11 cellular contexts compared by ENCODE assay signal in genomic region chr9:107874591-107875374, GRCh38.
A peak's percentile ranks its signal among the peaks of the same experiment; 100 is the strongest.
DNase-seq lines count a peak whose midpoint lies in the region; ATAC-seq and TF ChIP-seq lines count a peak whose summit lies in the region.
"Had no signal": no experiment of that assay in that cellular context is flagged by ENCODE, and none has a peak within 500 bp of the region (broad histone marks: within the 10 kb centered on the region; RNA-seq: fewer than 3 reads in every experiment).

No MANE protein-coding gene starts in this region.

- H2BK5ac ChIP-seq in neuronal stem cell (ENCODE audit: low read length): no peak overlapping the region

- H3K27me3 ChIP-seq in neuronal stem cell (ENCODE audit: control insufficient read depth in 3 of 3, insufficient read depth in 3 of 3, low read depth in 1 of 3, low read length in 3 of 3): no peaks in the 10 kb centered on the region
- H3K27me3 ChIP-seq: tibial artery had no signal

- ATAC-seq in GM19372 (IDR thresholded peaks at IDR 0.05; ENCODE audit: low read depth, unreplicated experiment) (peak; percentile 88), HG02938 (IDR thresholded peaks at IDR 0.05; ENCODE audit: unreplicated experiment) (peak; percentile 54)
- peak; percentile 66 for ATAC-seq in stimulated activated naive B cell treated with anti-CD40 and anti-IgM and Interleukin-4, amounts not matched to agents 10 μg/mL and 1 μg/mL and 100 μg/mL, for 72 hours (replicated peaks)

- H2BK15ac ChIP-seq in neuronal stem cell (ENCODE audit: low read length): no peak overlapping the region

- H3K9me3 ChIP-seq in neuronal stem cell (replicated peaks in 1 of 2; ENCODE audit: control insufficient read depth in 2 of 2, insufficient read depth in 1 of 2, low read depth in 1 of 2, low read length in 2 of 2): no peaks in the 10 kb centered on the region
- H3K9me3 ChIP-seq: tibial artery had no signal

- no peak overlapping the region for H4K91ac ChIP-seq in neuronal stem cell (ENCODE audit: low read depth, low read length, poor library complexity)

- H3K27ac ChIP-seq in neuronal stem cell (replicated peaks; ENCODE audit: low read length): no peak overlapping the region
- H3K27ac ChIP-seq: SK-N-MC, tibial artery had no signal

- H3K4me3 Mint-ChIP-seq in stimulated activated naive B cell treated with anti-CD40 and anti-IgM and Interleukin-4, amounts not matched to agents 10 μg/mL and 1 μg/mL and 100 μg/mL, for 72 hours: peak overlapping the region in 1 of 2 donors; percentile 65
- no peak overlapping the region for H3K4me3 Mint-ChIP-seq in Calu3 (ENCODE audit: low read depth, unreplicated experiment)

- no TSS peak for BruUV-seq in Calu3 (replicated peaks; lab: Mats Ljungman, UMichigan)

- H3K9ac ChIP-seq in neuronal stem cell (ENCODE audit: low read depth, low read length, poor library complexity): no peak overlapping the region

- CTCF ChIA-PET in Calu3 (lab: Charles Lee): no interaction called here

- peak; percentile 89 for DNase-seq in MV-4-11 (lab: John Stamatoyannopoulos, UW)
- no peak for DNase-seq in stimulated activated naive B cell treated with anti-CD40 and anti-IgM and Interleukin-4, amounts not matched to agents 10 μg/mL and 1 μg/mL and 100 μg/mL, for 72 hours
- DNase-seq in SHP77 treated with DMSO at 0.1 percent for 48 hours (lab: John Stamatoyannopoulos, UW): no peak
- no peak for DNase-seq in neuronal stem cell (ENCODE audit: low spot score)
- DNase-seq in Calu3: no peak
- no peak for DNase-seq in D341Med (ENCODE audit: low spot score)
- DNase-seq: activated effector memory CD4-positive, alpha-beta T cell treated with Interleukin-2 at 50 U/mL for 16 hours had no signal

- no peak overlapping the region for H3K14ac ChIP-seq in neuronal stem cell (ENCODE audit: low read length)

- no peak overlapping the region for H2BK120ac ChIP-seq in neuronal stem cell (ENCODE audit: low read depth, low read length)

- H3K27me3 Mint-ChIP-seq in stimulated activated naive B cell treated with anti-CD40 and anti-IgM and Interleukin-4, amounts not matched to agents 10 μg/mL and 1 μg/mL and 100 μg/mL, for 72 hours: no peaks in the 10 kb centered on the region
- H3K27me3 Mint-ChIP-seq in Calu3 (ENCODE audit: unreplicated experiment): no peaks in the 10 kb centered on the region

- H3K4me3 ChIP-seq in neuronal stem cell (ENCODE audit: low read length in 2 of 2): no peak overlapping the region
- H3K4me3 ChIP-seq: SK-N-MC, tibial artery had no signal

- H3K4ac ChIP-seq in neuronal stem cell (ENCODE audit: low read length): no peak overlapping the region

- WGBS in neuronal stem cell (ENCODE audit: extremely low coverage in 2 of 2, insufficient read length in 2 of 2, insufficient replicate concordance in 1 of 2), 2 donors: 100% methylated on average over 1 of the region's 14 CpGs; no CpG with 5 or more reads in 1 of the 2 donors

- H3K36me3 Mint-ChIP-seq in stimulated activated naive B cell treated with anti-CD40 and anti-IgM and Interleukin-4, amounts not matched to agents 10 μg/mL and 1 μg/mL and 100 μg/mL, for 72 hours: peaks cover 2 to 4% of the 10 kb centered on the region in 2 donors
- no peaks in the 10 kb centered on the region for H3K36me3 Mint-ChIP-seq in Calu3 (ENCODE audit: insufficient read depth, unreplicated experiment)

- H3K4me1 ChIP-seq in neuronal stem cell (ENCODE audit: control insufficient read depth in 2 of 2, insufficient read depth in 1 of 2, low read depth in 1 of 2, low read length in 2 of 2): peaks cover 0 to 6% of the 10 kb centered on the region in 2 donors

- H2BK12ac ChIP-seq in neuronal stem cell (ENCODE audit: low read length): no peak overlapping the region

- H3K9me3 Mint-ChIP-seq in stimulated activated naive B cell treated with anti-CD40 and anti-IgM and Interleukin-4, amounts not matched to agents 10 μg/mL and 1 μg/mL and 100 μg/mL, for 72 hours: peaks cover 0 to 4% of the 10 kb centered on the region in 2 donors
- H3K9me3 Mint-ChIP-seq in Calu3 (ENCODE audit: low read depth, unreplicated experiment): no peaks in the 10 kb centered on the region

- peaks cover 53 to 80% of the 10 kb centered on the region in 2 donors for H3K4me1 Mint-ChIP-seq in stimulated activated naive B cell treated with anti-CD40 and anti-IgM and Interleukin-4, amounts not matched to agents 10 μg/mL and 1 μg/mL and 100 μg/mL, for 72 hours
- no peaks in the 10 kb centered on the region for H3K4me1 Mint-ChIP-seq in Calu3 (ENCODE audit: low read depth, unreplicated experiment)

- no peak overlapping the region for H3K18ac ChIP-seq in neuronal stem cell (ENCODE audit: low read length)

- no peak overlapping the region for H2AFZ ChIP-seq in neuronal stem cell (ENCODE audit: low read length)

- no peak overlapping the region for H2AK5ac ChIP-seq in neuronal stem cell (ENCODE audit: low read depth, low read length)

- TF ChIP-seq CTCF in Calu3 (IDR thresholded peaks at IDR 0.05; ENCODE audit: unreplicated experiment): no peak

- H3K36me3 ChIP-seq in neuronal stem cell (replicated peaks in 1 of 2; ENCODE audit: control insufficient read depth in 2 of 2, insufficient read depth in 2 of 2, low read length in 2 of 2): no peaks in the 10 kb centered on the region
- H3K36me3 ChIP-seq: tibial artery had no signal

- H3K79me1 ChIP-seq in neuronal stem cell (ENCODE audit: low read depth, low read length): no peaks in the 10 kb centered on the region

- no peak overlapping the region for H3K23ac ChIP-seq in neuronal stem cell (ENCODE audit: low read depth, low read length, poor library complexity)

- no peak overlapping the region for H4K8ac ChIP-seq in neuronal stem cell (ENCODE audit: low read depth, low read length)

- intact Hi-C loops in Calu3 (cut with micrococcal nuclease; ENCODE audit: unreplicated experiment): no loop called here

- H3K4me2 ChIP-seq in neuronal stem cell (ENCODE audit: insufficient read depth, low read length, poor library complexity, severe bottlenecking): no peak overlapping the region

- H3K27ac Mint-ChIP-seq in stimulated activated naive B cell treated with anti-CD40 and anti-IgM and Interleukin-4, amounts not matched to agents 10 μg/mL and 1 μg/mL and 100 μg/mL, for 72 hours: no peak overlapping the region
- no peak overlapping the region for H3K27ac Mint-ChIP-seq in Calu3 (ENCODE audit: unreplicated experiment)
